8 cellular contexts compared by ENCODE assay signal in the genomic region with DNA sequence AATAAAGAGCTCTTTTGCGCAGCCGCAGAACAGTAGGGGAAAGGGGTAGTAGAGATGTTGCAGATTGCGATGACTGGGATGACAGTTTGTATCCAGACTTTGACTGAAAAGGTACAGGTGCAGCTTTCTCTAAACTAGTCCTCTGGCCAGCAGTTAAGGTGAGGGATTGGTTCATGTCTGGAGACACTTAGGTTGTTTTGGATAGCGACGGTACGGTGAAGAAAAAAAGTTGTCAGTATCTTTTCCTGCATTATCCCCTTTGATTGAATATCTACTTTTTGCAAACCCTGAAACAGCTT. TPM values are rescaled to one million over a fixed set of nuclear protein-coding genes. Genes with fewer than 3 reads are reported as not detected.
A peak's percentile ranks its signal among the peaks of the same experiment; 100 is the strongest.
DNase-seq lines count a peak whose midpoint lies in the region; ATAC-seq and TF ChIP-seq lines count a peak whose summit lies in the region.

No MANE protein-coding gene starts in this region.

- H3K4me3 Mint-ChIP-seq in CD8-positive, alpha-beta memory T cell = peak overlapping the region; percentile 94 to 100 (median 99)

- H3K4me3 ChIP-seq in CD8-positive, alpha-beta memory T cell (ENCODE audit: low read length) = peak overlapping the region; percentile 97
- H3K4me3 ChIP-seq in LNCaP clone FGC (ENCODE audit: low read depth, low read length) (peak overlapping the region; percentile 86), liver (ENCODE audit: low read depth in 1 of 3, low read length in 3 of 3) (peak overlapping the region; percentile 85 to 98 (median 85)), upper lobe of left lung (peak overlapping the region; percentile 88 to 94 (median 92))

- TF ChIP-seq CTCF in LNCaP clone FGC (IDR thresholded peaks at IDR 0.05; ENCODE audit: control insufficient read depth, extremely low read depth, insufficient read depth) (no peak), liver (IDR thresholded peaks at IDR 0.05; ENCODE audit: low read depth, low read length, missing input control) (no peak), upper lobe of left lung (IDR thresholded peaks at IDR 0.05) (no peak)

- H3K27ac Mint-ChIP-seq in CD8-positive, alpha-beta memory T cell = peak overlapping the region; percentile 98 to 100 (median 100)

- TF ChIP-seq RAD21 in liver (IDR thresholded peaks at IDR 0.05) = no peak

- peaks cover 35 to 63% (median 61%) of the 10 kb centered on the region in 3 donors for H3K4me1 Mint-ChIP-seq in CD8-positive, alpha-beta memory T cell

- POLR2A ChIA-PET in CD8-positive, alpha-beta memory T cell (lab: Charles Lee) = interaction anchor here (0.9 to 2.7 kb wide), 6 partner anchors 8 to 64 kb away, joined by 3 to 32 read pairs (median 5); a partner anchor contains a TSS

- CTCF ChIA-PET in CD8-positive, alpha-beta memory T cell (lab: Charles Lee) = interaction anchor here (1.2 to 4.6 kb wide), 7 partner anchors 9 to 104 kb away, joined by 3 to 30 read pairs (median 7); a partner anchor contains a TSS

- peaks cover 13% of the 10 kb centered on the region for H3K4me1 ChIP-seq in CD8-positive, alpha-beta memory T cell (ENCODE audit: insufficient read depth, low read length)
- H3K4me1 ChIP-seq in liver (ENCODE audit: control insufficient read depth in 4 of 4, insufficient read depth in 4 of 4, low read length in 3 of 4) (peaks cover 8 to 41% (median 28%) of the 10 kb centered on the region in 4 donors), upper lobe of left lung (peaks cover 17 to 25% (median 22%) of the 10 kb centered on the region in 4 donors)

- DNase-seq in CD8-positive, alpha-beta memory T cell = no peak
- DNase-seq in LNCaP clone FGC (ENCODE audit: low read depth) (no peak), upper lobe of left lung (no peak), DMS 273 treated with DMSO at 0.1 percent for 48 hours (lab: John Stamatoyannopoulos, UW) (no peak), glomerular visceral epithelial cell (ENCODE audit: extremely low spot score) (no peak)
- no peak for DNase-seq in stimulated activated CD4-positive, alpha-beta T cell treated with anti-CD3 and anti-CD28 coated beads, Interleukin-15, amount 100 ng/mL, for 24 hours

- peak overlapping the region; percentile 98 for H3K27ac ChIP-seq in CD8-positive, alpha-beta memory T cell (ENCODE audit: low read depth, low read length)
- H3K27ac ChIP-seq in angular gyrus (ENCODE audit: low read depth, low read length) (peak overlapping the region; percentile 99), liver (ENCODE audit: low read depth in 1 of 2, low read length in 2 of 2) (peak overlapping the region; percentile 99), upper lobe of left lung (peak overlapping the region; percentile 96 to 99 (median 98))

- H3K36me3 ChIP-seq in CD8-positive, alpha-beta memory T cell (ENCODE audit: insufficient read depth, low read length) = peaks cover 25% of the 10 kb centered on the region
- H3K36me3 ChIP-seq in liver (ENCODE audit: control insufficient read depth in 4 of 4, insufficient read depth in 3 of 4, low read depth in 1 of 4, low read length in 3 of 4) (peaks cover 0 to 16% (median 10%) of the 10 kb centered on the region in 4 donors), upper lobe of left lung (peaks cover under 1 to 31% (median 29%) of the 10 kb centered on the region in 4 donors)

- ATAC-seq in upper lobe of left lung (ENCODE audit: low FRiP score in 2 of 2) = no peak

- WGBS in liver = 10% methylated on average over 6 of the region's 6 CpGs
- WGBS in upper lobe of left lung, 2 donors = 1 to 2% methylated on average over 6 of the region's 6 CpGs

- peaks cover 3 to 63% (median 11%) of the 10 kb centered on the region in 3 donors for H3K36me3 Mint-ChIP-seq in CD8-positive, alpha-beta memory T cell

- H3K9me3 ChIP-seq in CD8-positive, alpha-beta memory T cell (ENCODE audit: low read length) = no peaks in the 10 kb centered on the region
- H3K9me3 ChIP-seq in liver (ENCODE audit: control insufficient read depth in 4 of 4, low read length in 3 of 4) (no peaks in the 10 kb centered on the region), upper lobe of left lung (no peaks in the 10 kb centered on the region)

- no peaks in the 10 kb centered on the region for H3K27me3 ChIP-seq in CD8-positive, alpha-beta memory T cell (ENCODE audit: insufficient read depth, low read length, poor library complexity, severe bottlenecking)
- H3K27me3 ChIP-seq in liver (ENCODE audit: control insufficient read depth in 4 of 4, insufficient read depth in 4 of 4, low read length in 3 of 4) (no peaks in the 10 kb centered on the region), upper lobe of left lung (no peaks in the 10 kb centered on the region)

- TF ChIP-seq POLR2A in upper lobe of left lung (IDR thresholded peaks at IDR 0.05) = no peak

- no peaks in the 10 kb centered on the region for H3K9me3 Mint-ChIP-seq in CD8-positive, alpha-beta memory T cell

- H3K9ac ChIP-seq in liver (ENCODE audit: low read depth in 1 of 2, low read length in 2 of 2) = peak overlapping the region; percentile 71 to 85

- peaks cover 0 to 4% of the 10 kb centered on the region in 2 donors for H3K27me3 Mint-ChIP-seq in CD8-positive, alpha-beta memory T cell

- no peak for TF ChIP-seq EP300 in upper lobe of left lung (IDR thresholded peaks at IDR 0.05)

TF ChIP-seq in liver, 16 proteins besides CTCF, POLR2A, EP300 and RAD21:
- TF ChIP-seq FOXA2 (IDR thresholded peaks at IDR 0.05) = no peak
- no peak for TF ChIP-seq FOXA1 (IDR thresholded peaks at IDR 0.05)
- peak in 1 of 2 donors; percentile 14 for TF ChIP-seq EGR1 (IDR thresholded peaks at IDR 0.05; ENCODE audit: low read depth in 2 of 2)
- TF ChIP-seq, protein P1, sequence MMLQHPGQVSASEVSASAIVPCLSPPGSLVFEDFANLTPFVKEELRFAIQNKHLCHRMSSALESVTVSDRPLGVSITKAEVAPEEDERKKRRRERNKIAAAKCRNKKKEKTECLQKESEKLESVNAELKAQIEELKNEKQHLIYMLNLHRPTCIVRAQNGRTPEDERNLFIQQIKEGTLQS (IDR thresholded peaks at IDR 0.05) = no peak
- TF ChIP-seq SP1 (IDR thresholded peaks at IDR 0.05) = no peak
- TF ChIP-seq, protein P2, sequence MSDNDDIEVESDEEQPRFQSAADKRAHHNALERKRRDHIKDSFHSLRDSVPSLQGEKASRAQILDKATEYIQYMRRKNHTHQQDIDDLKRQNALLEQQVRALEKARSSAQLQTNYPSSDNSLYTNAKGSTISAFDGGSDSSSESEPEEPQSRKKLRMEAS (IDR thresholded peaks at IDR 0.05) = no peak
- no peak for TF ChIP-seq HNF4A (conservative IDR thresholded peaks at IDR 0.05)
- no peak for TF ChIP-seq TAF1 (conservative IDR thresholded peaks at IDR 0.05)

RNA-seq across cellular contexts. Expression of a gene that starts 0.5 kb away (rescaled TPM):
- 10 to 100 TPM; 28.2 to 28.9 TPM for total RNA-seq in CD8-positive, alpha-beta memory T cell
- 8.9 TPM for polyA plus RNA-seq in CD8-positive, alpha-beta memory T cell
- total RNA-seq in liver (1 to 10 TPM; 2.1 to 2.3 TPM), upper lobe of left lung (10 to 100 TPM in 1 of 6 donors, 1 to 10 TPM in 5; 6.0 to 13.6 (median 7.0) TPM)
- 1 to 10 TPM; 2.5 to 3.2 TPM for polyA plus RNA-seq in liver

RNA-seq across cellular contexts. Expression of a gene that starts 1.3 kb away (rescaled TPM):
- 100 to 1,000 TPM; 100 to 102 TPM for total RNA-seq in CD8-positive, alpha-beta memory T cell
- polyA plus RNA-seq in CD8-positive, alpha-beta memory T cell = 49.8 TPM
- 10 to 100 TPM; 12.3 to 14.0 TPM for total RNA-seq in liver
- 10 to 100 TPM; 10.1 to 18.2 TPM for polyA plus RNA-seq in liver
- 10 to 100 TPM; 30.4 to 60.6 (median 51.2) TPM for total RNA-seq in upper lobe of left lung

RNA-seq across cellular contexts. Expression of a gene that starts 13.6 kb away (rescaled TPM):
- total RNA-seq in CD8-positive, alpha-beta memory T cell = 100 to 1,000 TPM; 127 to 133 TPM
- polyA plus RNA-seq in CD8-positive, alpha-beta memory T cell = 54.0 TPM
- total RNA-seq in liver (10 to 100 TPM; 20.4 to 33.9 TPM), upper lobe of left lung (10 to 100 TPM; 41.2 to 57.6 (median 52.9) TPM)
- polyA plus RNA-seq in liver = 10 to 100 TPM; 25.0 to 27.2 TPM

RNA-seq across cellular contexts. Expression of a gene that starts 59.4 kb away (rescaled TPM):
- total RNA-seq in CD8-positive, alpha-beta memory T cell = 100 to 1,000 TPM; 115 to 117 TPM
- polyA plus RNA-seq in CD8-positive, alpha-beta memory T cell = 27.3 TPM
- 10 to 100 TPM; 11.1 to 21.1 TPM for total RNA-seq in liver
- 10 to 100 TPM; 14.1 to 14.2 TPM for polyA plus RNA-seq in liver
- 10 to 100 TPM; 32.0 to 72.1 (median 50.7) TPM for total RNA-seq in upper lobe of left lung
